ENCODE assay signal across 1 cellular context in the genomic region with DNA sequence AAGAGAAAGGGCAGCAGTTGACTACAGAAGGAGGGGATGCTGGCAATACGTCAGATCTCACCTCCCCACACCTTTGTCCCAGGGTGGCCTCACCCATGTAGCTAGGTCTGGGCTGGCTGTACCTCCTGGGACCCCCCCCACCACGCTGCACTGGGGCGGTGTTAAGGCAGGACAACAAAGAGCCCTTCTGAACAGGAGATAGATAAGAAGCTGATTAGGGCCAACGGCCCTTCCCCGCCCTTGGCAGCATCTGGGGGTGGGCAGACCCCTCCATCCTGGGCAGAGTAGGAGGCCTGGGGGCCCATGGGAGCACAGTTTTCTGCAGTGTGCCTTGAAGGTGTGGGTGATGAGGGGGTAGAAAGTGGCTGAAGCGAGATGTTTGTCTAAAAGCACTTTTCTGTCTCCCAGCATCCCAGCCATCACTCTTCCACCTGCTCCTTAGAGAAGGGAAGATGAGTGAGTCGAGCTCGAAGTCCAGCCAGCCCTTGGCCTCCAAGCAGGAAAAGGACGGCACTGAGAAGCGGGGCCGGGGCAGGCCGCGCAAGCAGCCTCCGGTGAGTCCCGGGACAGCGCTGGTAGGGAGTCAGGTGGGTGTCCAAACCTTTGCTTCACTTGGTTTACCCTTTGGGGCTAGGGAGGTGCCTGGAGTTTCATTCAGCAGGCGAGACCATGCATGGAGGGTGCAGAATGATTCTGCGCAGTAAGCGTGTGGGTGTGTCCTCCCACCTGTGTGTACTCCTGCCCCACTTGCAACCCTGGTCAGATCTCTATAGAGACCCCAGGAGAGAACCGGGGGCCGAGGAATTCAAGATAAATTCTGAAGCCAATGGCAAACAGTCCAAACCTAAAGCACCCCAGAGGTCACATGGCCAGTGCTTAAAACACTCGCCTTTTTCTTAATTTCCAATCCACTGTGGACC.
TF ChIP-seq lines count a peak whose summit lies in the region.

No MANE protein-coding gene starts in this region.

TF ChIP-seq in endothelial cell of umbilical vein, 7 proteins besides CTCF, POLR2A, EP300 and RAD21:
- no peak for TF ChIP-seq EZH2 (IDR thresholded peaks at IDR 0.05; ENCODE audit: borderline replicate concordance, low read depth, low read length, severe bottlenecking)
